10 cellular contexts compared by ENCODE assay signal in the genomic region with DNA sequence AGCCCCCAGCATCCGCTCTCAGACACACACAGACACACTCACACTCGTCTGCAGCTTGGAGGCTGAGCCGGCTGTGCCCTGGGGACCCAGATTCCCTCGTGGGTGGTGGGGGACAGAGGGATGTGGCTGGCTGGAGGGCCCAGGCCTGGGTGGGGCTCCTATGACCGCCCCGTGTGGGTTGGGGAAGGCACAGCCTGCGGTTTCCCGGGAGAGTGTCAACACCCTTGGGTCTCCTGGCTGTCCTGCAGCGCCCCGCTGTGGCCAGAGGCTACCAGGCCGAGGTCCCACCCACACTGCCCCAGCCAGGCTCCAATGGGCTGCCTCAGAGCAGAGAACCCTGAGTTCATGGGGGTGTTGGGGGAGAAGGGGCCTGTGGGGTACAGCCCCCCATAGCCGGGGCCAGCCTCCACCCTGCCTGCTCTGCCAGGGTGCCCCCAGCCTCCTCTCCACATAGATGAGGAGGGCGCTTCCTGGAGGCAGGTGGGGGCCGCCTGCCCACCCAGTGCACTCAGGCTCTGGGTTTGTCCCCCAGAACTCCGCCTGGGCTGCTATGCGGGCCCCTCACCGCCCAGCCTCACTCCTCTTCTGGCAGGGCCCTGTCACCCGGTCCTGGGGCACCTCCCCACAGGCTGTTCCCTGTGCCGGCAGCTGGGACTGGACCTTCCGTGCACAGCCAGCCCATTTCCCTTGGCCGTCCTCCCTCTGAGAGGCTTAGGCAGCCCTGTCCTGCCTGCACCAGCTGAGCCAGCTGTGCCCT. TPM values are rescaled to one million over a fixed set of nuclear protein-coding genes. Genes with fewer than 3 reads are reported as not detected.
DNase-seq lines count a peak whose midpoint lies in the region; ATAC-seq and TF ChIP-seq lines count a peak whose summit lies in the region.
"Had no signal": no experiment of that assay in that cellular context is flagged by ENCODE, and none has a peak within 500 bp of the region (broad histone marks: within the 10 kb centered on the region; RNA-seq: fewer than 3 reads in every experiment).

Gene TTC34, minus strand, starts transcription at position 159 of the 757 bp plus-strand sequence. CDS start 866 bp downstream, outside the sequence.

- peaks cover 0 to 3% (median 0%) of the 10 kb centered on the region in 7 donors for H3K9me3 Mint-ChIP-seq in CD14-positive monocyte
- H3K9me3 Mint-ChIP-seq in activated B cell treated with CpG ODN at 0.5 μM for 24 hours, result no peaks in the 10 kb centered on the region

- peak; percentile 56 for DNase-seq in CD14-positive monocyte (ENCODE audit: low spot score)
- DNase-seq in HEK293T (ENCODE audit: extremely low spot score), result peak; percentile 78
- no peak for DNase-seq in activated B cell treated with CpG ODN at 0.5 μM for 24 hours
- DNase-seq in heart right ventricle, result peak in 1 of 2 donors; percentile 35
- peak; percentile 8 for DNase-seq in stimulated activated CD8-positive, alpha-beta memory T cell treated with anti-CD3 and anti-CD28 coated beads, Interleukin-4, amount 100 ng/mL, for 24 hours (ENCODE audit: low read depth)
- no peak for DNase-seq in AG08395 (ENCODE audit: low spot score)

- H3K27ac Mint-ChIP-seq in CD14-positive monocyte, result peak within 1 kb of the TSS in 1 of 7 donors; percentile 26
- H3K27ac Mint-ChIP-seq in activated B cell treated with CpG ODN at 0.5 μM for 24 hours, result no peak within 1 kb of the TSS

- H3K27me3 ChIP-seq in heart right ventricle, result peaks cover 0 to 77% (median 55%) of the 10 kb centered on the region in 7 donors

- H3K27me3 Mint-ChIP-seq in CD14-positive monocyte (ENCODE audit: low read depth in 3 of 3), result peaks cover 2 to 5% (median 5%) of the 10 kb centered on the region in 3 donors
- H3K27me3 Mint-ChIP-seq in activated B cell treated with CpG ODN at 0.5 μM for 24 hours, result no peaks in the 10 kb centered on the region

- TF ChIP-seq CTCF in CD14-positive monocyte (IDR thresholded peaks at IDR 0.05) (peak; percentile 39), activated B cell treated with CpG ODN at 0.5 μM for 24 hours (IDR thresholded peaks at IDR 0.05) (no peak), heart right ventricle (IDR thresholded peaks at IDR 0.05) (peak in 7 of 9 donors; percentile 25 to 45 (median 36))

- H3K4me1 Mint-ChIP-seq in CD14-positive monocyte (peaks cover 3% of the 10 kb centered on the region), activated B cell treated with CpG ODN at 0.5 μM for 24 hours (no peaks in the 10 kb centered on the region)
- H3K4me1 Mint-ChIP-seq: neural crest cell had no signal

- ATAC-seq in activated B cell treated with CpG ODN at 0.5 μM for 24 hours (ENCODE audit: low read depth) (peak; percentile 52), heart right ventricle (peak in 7 of 8 donors; percentile 25 to 74 (median 55)), GM18505 (IDR thresholded peaks at IDR 0.05; ENCODE audit: unreplicated experiment) (no peak), HG03039 (IDR thresholded peaks at IDR 0.05; ENCODE audit: unreplicated experiment) (no peak)

- POLR2A ChIA-PET in HEK293T (lab: Yijun Ruan, JAX) (no interaction called here), activated B cell treated with CpG ODN at 0.5 μM for 24 hours (lab: Charles Lee) (no interaction called here)

- intact Hi-C loops in CD14-positive monocyte (cut with micrococcal nuclease), result loop anchor here in 1 of 2 donors (10.0 kb wide), 1 partner anchor 387 kb away; the partner anchor contains the start of gene PEX10
- intact Hi-C loops in activated B cell treated with CpG ODN at 0.5 μM for 24 hours (cut with micrococcal nuclease), result no loop called here
- intact Hi-C loops in heart right ventricle (cut with DNase I), result no loop called here

- no peak within 1 kb of the TSS for H3K27ac ChIP-seq in heart right ventricle
- H3K27ac ChIP-seq: adrenal gland had no signal

- CTCF ChIA-PET in HEK293T (lab: Yijun Ruan, JAX) (interaction anchor here (0.9 kb wide), 1 partner anchor 241 kb away, joined by 3 read pairs; no protein-coding TSS in a partner anchor), activated B cell treated with CpG ODN at 0.5 μM for 24 hours (lab: Charles Lee) (no interaction called here)

- WGBS in heart right ventricle, 2 donors, result 28 to 33% methylated on average over 21 of the region's 21 CpGs

- no peaks in the 10 kb centered on the region for H3K36me3 Mint-ChIP-seq in CD14-positive monocyte
- H3K36me3 Mint-ChIP-seq in activated B cell treated with CpG ODN at 0.5 μM for 24 hours (ENCODE audit: low read depth), result no peaks in the 10 kb centered on the region

- H3K4me1 ChIP-seq in heart right ventricle, result no peaks in the 10 kb centered on the region
- H3K4me1 ChIP-seq: adrenal gland had no signal

- H3K36me3 ChIP-seq in heart right ventricle, result no peaks in the 10 kb centered on the region
- H3K36me3 ChIP-seq: adrenal gland had no signal

- no peak for TF ChIP-seq POLR2A in GM18505 (IDR thresholded peaks at IDR 0.05; ENCODE audit: borderline replicate concordance, extremely low read depth, insufficient read depth, insufficient read length)

- H3K9me3 ChIP-seq in heart right ventricle, result no peaks in the 10 kb centered on the region
- H3K9me3 ChIP-seq: adrenal gland had no signal

- H3K4me3 Mint-ChIP-seq in CD14-positive monocyte (no peak within 1 kb of the TSS), activated B cell treated with CpG ODN at 0.5 μM for 24 hours (no peak within 1 kb of the TSS)
- H3K4me3 Mint-ChIP-seq: neural crest cell had no signal

- no peak within 1 kb of the TSS for H3K4me3 ChIP-seq in heart right ventricle
- H3K4me3 ChIP-seq: adrenal gland had no signal

TF ChIP-seq in HEK293T, 16 proteins besides CTCF, POLR2A, EP300 and RAD21:
- TF ChIP-seq BHLHE40 (IDR thresholded peaks at IDR 0.05; ENCODE audit: borderline replicate concordance) (no peak), SUZ12 (IDR thresholded peaks at IDR 0.05) (no peak)
- TF ChIP-seq, protein P1, sequence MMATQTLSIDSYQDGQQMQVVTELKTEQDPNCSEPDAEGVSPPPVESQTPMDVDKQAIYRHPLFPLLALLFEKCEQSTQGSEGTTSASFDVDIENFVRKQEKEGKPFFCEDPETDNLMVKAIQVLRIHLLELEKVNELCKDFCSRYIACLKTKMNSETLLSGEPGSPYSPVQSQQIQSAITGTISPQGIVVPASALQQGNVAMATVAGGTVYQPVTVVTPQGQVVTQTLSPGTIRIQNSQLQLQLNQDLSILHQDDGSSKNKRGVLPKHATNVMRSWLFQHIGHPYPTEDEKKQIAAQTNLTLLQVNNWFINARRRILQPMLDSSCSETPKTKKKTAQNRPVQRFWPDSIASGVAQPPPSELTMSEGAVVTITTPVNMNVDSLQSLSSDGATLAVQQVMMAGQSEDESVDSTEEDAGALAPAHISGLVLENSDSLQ (IDR thresholded peaks at IDR 0.05), result no peak

RNA-seq across cellular contexts. Expression of gene TTC34, which starts in this region (rescaled TPM):
- polyA plus RNA-seq in CD14-positive monocyte, result under 1 TPM in 1 of 2 donors, not detected in 1; 0.03 TPM
- total RNA-seq in activated B cell treated with CpG ODN at 0.5 μM for 24 hours, result 3.6 and 4.5 TPM in 2 replicates
- total RNA-seq in heart right ventricle, result under 1 TPM; 0.32 to 0.74 (median 0.42) TPM
- under 1 TPM; 0.03 to 0.73 TPM for polyA plus RNA-seq in heart right ventricle

Comparison
In these comparisons a context has a peak if more than half of its experiments do, and no peak if none do; other contexts are left out.
1. Peak in DNase-seq in CD14-positive monocyte; RNA of the gene not detected or under 1 TPM.
2. Peak in ATAC-seq in heart right ventricle; RNA of the gene not detected or under 1 TPM.
3. DNase-seq: peak in HEK293T (single experiment) and stimulated activated CD8-positive, alpha-beta memory T cell treated with anti-CD3 and anti-CD28 coated beads, Interleukin-4, amount 100 ng/mL, for 24 hours (single experiment); none in activated B cell treated with CpG ODN at 0.5 μM for 24 hours (single experiment) and AG08395 (single experiment).